25 cellular contexts compared by ENCODE assay signal in genomic region chr7:108846471-108846870, GRCh38.
"Had no signal": no experiment of that assay in that cellular context is flagged by ENCODE, and none has a peak within 500 bp of the region (broad histone marks: within the 10 kb centered on the region; RNA-seq: fewer than 3 reads in every experiment).

No MANE protein-coding gene starts in this region.

- H3K4me2 ChIP-seq: neural progenitor cell, smooth muscle cell had no signal

- H3K4me1 Mint-ChIP-seq: immature natural killer cell; memory B cell; naive thymus-derived CD8-positive, alpha-beta T cell; stimulated activated effector memory CD8-positive, alpha-beta T cell treated with anti-CD3 and anti-CD28 coated beads, Interleukin-12 subunit alpha, Interleukin-12 subunit beta, amount 100 ng/mL, for 72 hours had no signal

- H3K27me3 ChIP-seq: neural progenitor cell, neutrophil, right atrium auricular region, right lobe of liver, suprapubic skin, tibial artery, upper lobe of right lung had no signal

- H3K36me3 Mint-ChIP-seq: immature natural killer cell; memory B cell; naive thymus-derived CD8-positive, alpha-beta T cell; neural progenitor cell; stimulated activated effector memory CD8-positive, alpha-beta T cell treated with anti-CD3 and anti-CD28 coated beads, Interleukin-12 subunit alpha, Interleukin-12 subunit beta, amount 100 ng/mL, for 72 hours had no signal

- H3K4me3 ChIP-seq: left ventricle myocardium inferior, lung, neural progenitor cell, right atrium auricular region, right lobe of liver, smooth muscle cell, suprapubic skin, thoracic aorta, tibial artery, upper lobe of right lung had no signal

- H3K79me2 ChIP-seq: parathyroid adenoma had no signal

- H3K4me3 Mint-ChIP-seq: immature natural killer cell; memory B cell; naive thymus-derived CD8-positive, alpha-beta T cell; nephron; neural progenitor cell; stimulated activated effector memory CD8-positive, alpha-beta T cell treated with anti-CD3 and anti-CD28 coated beads, Interleukin-12 subunit alpha, Interleukin-12 subunit beta, amount 100 ng/mL, for 72 hours; stimulated activated naive CD8-positive, alpha-beta T cell treated with anti-CD3 and anti-CD28 coated beads, Interleukin-15, Interleukin-2, amounts not matched to agents 100 ng/mL and 50 ng/mL, for 24 hours had no signal

- H3K36me3 ChIP-seq: left ventricle myocardium inferior, neural progenitor cell, neutrophil, right atrium auricular region, right lobe of liver, suprapubic skin, thoracic aorta, tibial artery, upper lobe of right lung had no signal

- H3K27ac ChIP-seq: left ventricle myocardium inferior, neural progenitor cell, neutrophil, parathyroid adenoma, right atrium auricular region, right lobe of liver, suprapubic skin, thoracic aorta, tibial artery, upper lobe of right lung had no signal

- H3K27ac Mint-ChIP-seq: immature natural killer cell; memory B cell; naive thymus-derived CD8-positive, alpha-beta T cell; neural progenitor cell; stimulated activated effector memory CD8-positive, alpha-beta T cell treated with anti-CD3 and anti-CD28 coated beads, Interleukin-12 subunit alpha, Interleukin-12 subunit beta, amount 100 ng/mL, for 72 hours; stimulated activated naive CD8-positive, alpha-beta T cell treated with anti-CD3 and anti-CD28 coated beads, Interleukin-15, Interleukin-2, amounts not matched to agents 100 ng/mL and 50 ng/mL, for 24 hours had no signal

- H3K9me3 Mint-ChIP-seq: memory B cell; nephron; neural progenitor cell; stimulated activated naive CD8-positive, alpha-beta T cell treated with anti-CD3 and anti-CD28 coated beads, Interleukin-15, Interleukin-2, amounts not matched to agents 100 ng/mL and 50 ng/mL, for 24 hours had no signal

- DNase-seq: hypothalamus; immature natural killer cell; left ventricle myocardium inferior; naive thymus-derived CD8-positive, alpha-beta T cell; occipital lobe; right lobe of liver; stimulated activated CD4-positive, alpha-beta T cell treated with anti-CD3 and anti-CD28 coated beads, Interleukin-1b, Interleukin-23, amount 100 ng/mL, for 48 hours; stimulated activated CD4-positive, alpha-beta T cell treated with anti-CD3 and anti-CD28 coated beads, Interleukin-4, amount 100 ng/mL, for 1 hour; stimulated activated naive CD4-positive, alpha-beta T cell; tibial artery; trophoblast cell; upper lobe of right lung had no signal

- H3K9ac ChIP-seq: neural progenitor cell, parathyroid adenoma had no signal

- H3K27me3 Mint-ChIP-seq: memory B cell; stimulated activated naive CD8-positive, alpha-beta T cell treated with anti-CD3 and anti-CD28 coated beads, Interleukin-15, Interleukin-2, amounts not matched to agents 100 ng/mL and 50 ng/mL, for 24 hours had no signal

- H3K4me1 ChIP-seq: left ventricle myocardium inferior, neural progenitor cell, parathyroid adenoma, right atrium auricular region, right lobe of liver, suprapubic skin, tibial artery, upper lobe of right lung had no signal

- FAIRE-seq: islet of Langerhans had no signal
